24 cellular contexts compared by ENCODE assay signal in the genomic region with DNA sequence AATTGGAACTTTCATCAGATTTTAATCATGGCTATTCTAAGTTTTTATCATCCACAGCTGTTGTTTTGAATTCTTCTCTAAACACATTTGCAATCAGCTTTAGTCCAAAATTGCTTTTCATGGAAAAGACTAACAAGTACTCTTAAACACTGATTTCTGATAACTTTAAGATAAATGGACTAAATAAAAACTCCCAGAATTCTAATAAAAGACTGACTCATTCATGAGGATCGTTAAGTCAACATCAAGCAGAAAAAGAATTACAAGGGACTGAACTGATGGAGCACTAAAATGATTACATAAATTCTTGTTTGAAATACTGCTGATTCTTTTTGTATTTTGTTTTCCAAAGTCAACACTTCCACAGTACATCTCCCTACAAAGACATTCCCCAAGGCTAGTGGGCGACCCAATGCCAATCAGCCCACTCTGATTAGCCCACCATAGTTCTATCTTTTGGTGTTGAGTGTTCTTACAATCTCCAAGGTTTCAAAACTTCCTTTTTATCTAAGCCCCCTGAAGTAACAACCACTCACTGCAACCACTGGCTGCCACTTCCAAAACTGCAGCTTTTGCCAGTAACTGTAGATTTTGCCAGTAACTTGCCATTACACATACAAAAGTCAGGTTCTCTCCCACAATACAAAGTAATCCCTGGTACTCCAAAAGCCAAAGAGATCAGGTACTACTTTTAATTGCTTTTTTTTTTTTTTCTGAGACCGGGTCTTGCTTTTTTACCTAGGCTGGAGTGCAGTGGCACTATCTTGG. TPM values are rescaled to one million over a fixed set of nuclear protein-coding genes. Genes with fewer than 3 reads are reported as not detected.
DNase-seq lines count a peak whose midpoint lies in the region; ATAC-seq, FAIRE-seq and TF ChIP-seq lines count a peak whose summit lies in the region.
"Had no signal": no experiment of that assay in that cellular context is flagged by ENCODE, and none has a peak within 500 bp of the region (broad histone marks: within the 10 kb centered on the region; RNA-seq: fewer than 3 reads in every experiment).

No MANE protein-coding gene starts in this region.

- ATAC-seq in GM18861 (IDR thresholded peaks at IDR 0.05; ENCODE audit: unreplicated experiment) (no peak), HG02981 (IDR thresholded peaks at IDR 0.05; ENCODE audit: unreplicated experiment) (no peak), GM19455 (IDR thresholded peaks at IDR 0.05; ENCODE audit: unreplicated experiment) (no peak)
- ATAC-seq: GM23338, HCT116, Right ventricle myocardium inferior had no signal

- H3K4me2 ChIP-seq in osteoblast (ENCODE audit: insufficient read depth, low read length): peak overlapping the region; percentile 34
- H3K4me2 ChIP-seq: BLaER1 treated with 17β-estradiol and CSF1 and Interleukin-3, amounts not matched to agents 10 nM and 100 nM; GM23338 had no signal

- H3K4me3 ChIP-seq in AG09309 (ENCODE audit: control insufficient read depth, low read depth, low read length) (no peak overlapping the region), osteoblast (ENCODE audit: insufficient read depth, low read length) (no peak overlapping the region), tibial artery (no peak overlapping the region)
- H3K4me3 ChIP-seq: BLaER1 treated with 17β-estradiol and CSF1 and Interleukin-3, amounts not matched to agents 10 nM and 100 nM; GM23338; SJSA1 had no signal

- H3K27me3 ChIP-seq in osteoblast (ENCODE audit: insufficient read depth, low read length) (no peaks in the 10 kb centered on the region), tibial artery (no peaks in the 10 kb centered on the region)
- H3K27me3 ChIP-seq: BLaER1 treated with 17β-estradiol and CSF1 and Interleukin-3, amounts not matched to agents 10 nM and 100 nM; SJSA1 had no signal

- H3K27ac Mint-ChIP-seq in HFFc6: peak overlapping the region; percentile 27; the same call in 1 of the 2 replicates
- H3K27ac Mint-ChIP-seq: CD4-positive, alpha-beta memory T cell; GM23338 had no signal

- H3K36me3 Mint-ChIP-seq in HFFc6 (ENCODE audit: low read depth): no peaks in the 10 kb centered on the region

- H3K4me1 Mint-ChIP-seq in HFFc6 (ENCODE audit: low read depth): peaks cover 10% of the 10 kb centered on the region
- H3K4me1 Mint-ChIP-seq: CD4-positive, alpha-beta memory T cell; GM23338 had no signal

- H3K4me1 ChIP-seq in osteoblast (ENCODE audit: insufficient read depth, low read length) (no peaks in the 10 kb centered on the region), tibial artery (no peaks in the 10 kb centered on the region)
- H3K4me1 ChIP-seq: BLaER1 treated with 17β-estradiol and CSF1 and Interleukin-3, amounts not matched to agents 10 nM and 100 nM; Caco-2; SJSA1 had no signal

- H3K9me3 Mint-ChIP-seq in HFFc6: peaks cover 4% of the 10 kb centered on the region

- no peaks in the 10 kb centered on the region for H4K20me1 ChIP-seq in osteoblast (ENCODE audit: insufficient read depth, low read length)
- H4K20me1 ChIP-seq: BLaER1 treated with 17β-estradiol and CSF1 and Interleukin-3, amounts not matched to agents 10 nM and 100 nM had no signal

- H2AFZ ChIP-seq in osteoblast (ENCODE audit: low read length): peak overlapping the region; percentile 18
- H2AFZ ChIP-seq: GM23338 had no signal

- H3K9me3 ChIP-seq in osteoblast (ENCODE audit: low read depth, low read length) (no peaks in the 10 kb centered on the region), tibial artery (peaks cover 0 to 16% (median 0%) of the 10 kb centered on the region in 3 donors)
- H3K9me3 ChIP-seq: Caco-2, SJSA1 had no signal

- no peaks in the 10 kb centered on the region for H3K79me2 ChIP-seq in osteoblast (ENCODE audit: insufficient read depth, low read length)

- H3K36me3 ChIP-seq in osteoblast (ENCODE audit: insufficient read depth, low read length): no peaks in the 10 kb centered on the region
- H3K36me3 ChIP-seq in tibial artery: no peaks in the 10 kb centered on the region
- H3K36me3 ChIP-seq: BLaER1 treated with 17β-estradiol and CSF1 and Interleukin-3, amounts not matched to agents 10 nM and 100 nM; SJSA1 had no signal

- peak; percentile 97 for FAIRE-seq in endometrium (lab: Jason Lieb, UNC)
- FAIRE-seq: GM12892 had no signal

- intact Hi-C loops in tibial artery (cut with DNase I; ENCODE audit: low total_unique reads): no loop called here

- H3K27ac ChIP-seq in osteoblast (ENCODE audit: low read depth, low read length): no peak overlapping the region
- H3K27ac ChIP-seq in tibial artery: no peak overlapping the region
- H3K27ac ChIP-seq: BLaER1 treated with 17β-estradiol and CSF1 and Interleukin-3, amounts not matched to agents 10 nM and 100 nM; HL-60; SJSA1 had no signal

- no peaks in the 10 kb centered on the region; the same call in none of the 2 replicates for H3K27me3 Mint-ChIP-seq in HFFc6 (ENCODE audit: insufficient read depth)

- DNase-seq in AG09309 (ENCODE audit: low read depth) (peak; percentile 27), HFFc6 (no peak), osteoblast (ENCODE audit: insufficient read length, low spot score, missing footprints) (peak; percentile 47), tibial artery (no peak)
- DNase-seq: Caco-2; CD4-positive, alpha-beta memory T cell; DND-41; KBM-7; NCI-H1417; NCI-H1694 treated with DMSO at 0.1 percent for 48 hours; NCI-H2081 treated with DMSO at 0.1 percent for 48 hours; NCI-H446; NCI-H526 had no signal

- TF ChIP-seq CTCF in AG09309 (IDR thresholded peaks at IDR 0.05; ENCODE audit: control insufficient read depth, insufficient read depth, low read depth, low read length, missing control alignments) (no peak), HFFc6 (IDR thresholded peaks at IDR 0.05) (no peak), osteoblast (IDR thresholded peaks at IDR 0.05; ENCODE audit: extremely low read depth, low read depth, low read length) (no peak), tibial artery (IDR thresholded peaks at IDR 0.05) (no peak)

- peak overlapping the region; percentile 12; the same call in 1 of the 2 replicates for H3K4me3 Mint-ChIP-seq in HFFc6
- H3K4me3 Mint-ChIP-seq: CD4-positive, alpha-beta memory T cell; GM23338 had no signal

RNA-seq across cellular contexts. Expression of gene NAA16, which starts 14.0 kb away (rescaled TPM):
- 10 to 100 TPM in 4 of 6 experiments, 1 to 10 TPM in 2; 8.9 to 13.6 (median 10.2) TPM for total RNA-seq in HFFc6 (2021; fragmentation: NEBNext Ultra II Directional; extraction: Animal tissue kit (Norgen Biotek cat#: 25700))
- total RNA-seq in osteoblast: 8.3 and 10.6 TPM in 2 replicates

RNA-seq across cellular contexts. Expression of gene MTRF1, which starts 33.7 kb away (rescaled TPM):
- total RNA-seq in HFFc6 (2021; fragmentation: NEBNext Ultra II Directional; extraction: Animal tissue kit (Norgen Biotek cat#: 25700)): 10 to 100 TPM in 3 of 6 experiments, 1 to 10 TPM in 3; 6.7 to 10.9 (median 9.3) TPM
- 6.9 and 13.0 TPM in 2 replicates for total RNA-seq in osteoblast

Comparison
In these comparisons a context has a peak if more than half of its experiments do, and no peak if none do; other contexts are left out.
1. DNase-seq: peak in AG09309 (single experiment) and osteoblast (single experiment); none in HFFc6 (single experiment) and tibial artery (0 of 2).